Comparison of ENCODE assay signal across 14 cellular contexts in the genomic region with DNA sequence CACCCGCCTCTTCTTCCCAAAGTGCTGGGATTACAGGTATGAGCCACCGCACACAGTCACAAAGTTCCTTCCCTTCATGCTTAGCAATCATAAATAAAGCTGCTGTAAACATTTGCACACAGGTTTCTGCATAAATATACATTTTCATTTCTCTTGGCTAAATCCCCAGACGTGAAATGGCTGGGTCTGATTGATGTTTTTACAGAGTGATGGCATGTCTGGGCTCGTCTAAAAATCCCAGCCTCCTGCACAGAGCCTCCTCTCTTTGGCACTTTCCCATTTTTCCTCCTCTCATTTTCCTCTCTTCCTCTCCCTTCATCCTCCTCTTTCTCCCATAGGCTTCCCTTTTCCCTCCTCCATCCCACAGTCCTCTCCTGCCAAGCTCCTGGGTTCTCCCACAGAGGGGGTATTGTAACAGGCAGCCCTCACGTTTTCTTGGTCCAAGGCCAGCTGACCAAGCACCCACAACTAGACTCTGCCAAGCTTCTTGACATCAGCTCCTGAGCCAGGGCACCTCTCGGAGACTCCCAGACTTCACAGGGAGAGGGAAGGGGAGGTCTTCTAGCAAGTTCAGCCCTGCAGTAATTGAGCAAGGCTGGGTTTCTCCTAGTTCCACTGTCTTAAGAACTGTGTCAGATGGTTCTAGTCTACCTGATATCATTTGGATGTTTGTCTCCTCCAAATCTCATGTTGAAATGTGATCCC. TPM values are rescaled to one million over a fixed set of nuclear protein-coding genes. Genes with fewer than 3 reads are reported as not detected.
A peak's percentile ranks its signal among the peaks of the same experiment; 100 is the strongest.
DNase-seq lines count a peak whose midpoint lies in the region; ATAC-seq, FAIRE-seq and TF ChIP-seq lines count a peak whose summit lies in the region.
"Had no signal": no experiment of that assay in that cellular context is flagged by ENCODE, and none has a peak within 500 bp of the region (broad histone marks: within the 10 kb centered on the region; RNA-seq: fewer than 3 reads in every experiment).

No MANE protein-coding gene starts in this region.

- H2AFZ ChIP-seq in OCI-LY3 (ENCODE audit: low read depth, low read length), result no peak overlapping the region

- H3K4me1 Mint-ChIP-seq in T-helper 17 cell, result peaks cover 14% of the 10 kb centered on the region

- peak overlapping the region; percentile 88; the same call in 1 of the 2 replicates for H3K27ac ChIP-seq in OCI-LY3 (ENCODE audit: low read length)
- peak overlapping the region in 1 of 2 donors; percentile 10 for H3K27ac ChIP-seq in prostate gland

- no peak overlapping the region for H3K4me2 ChIP-seq in OCI-LY3 (ENCODE audit: low read length)

- H3K4me3 ChIP-seq in OCI-LY3 (ENCODE audit: low read length) (no peak overlapping the region), prostate gland (no peak overlapping the region)

- 44% methylated on average over 6 of the region's 6 CpGs for WGBS in prostate gland

- 0 out of 2 replicates have a peak, but pooled peaks cover 3% of the 10 kb centered on the region for H3K27me3 ChIP-seq in OCI-LY3 (ENCODE audit: low read depth, low read length)
- H3K27me3 ChIP-seq in prostate gland (replicated peaks; ENCODE audit: insufficient read depth), result no peaks in the 10 kb centered on the region

- FAIRE-seq in GM12891 (lab: Jason Lieb, UNC), result no peak

- no peaks in the 10 kb centered on the region for H3K79me2 ChIP-seq in OCI-LY3 (ENCODE audit: low read length)

- DNase-seq in HPDE6-E6E7 (ENCODE audit: extremely low spot score) (peak; percentile 25), prostate gland (ENCODE audit: low spot score) (peak; percentile 47), T-helper 1 cell (no peak), GM12891 (ENCODE audit: insufficient read length, low spot score) (no peak), T-helper 17 cell (no peak)
- DNase-seq: Calu3; CD4-positive, CD25-positive, alpha-beta regulatory T cell; NCI-H187 treated with DMSO at 0.1 percent for 48 hours; NCI-H524; PC-3 had no signal

- H3K9ac ChIP-seq in OCI-LY3 (ENCODE audit: low read length), result no peak overlapping the region

- no peak overlapping the region for H3K27ac Mint-ChIP-seq in T-helper 17 cell
- H3K27ac Mint-ChIP-seq: CD4-positive, CD25-positive, alpha-beta regulatory T cell had no signal

- no peak overlapping the region for H3K4me3 Mint-ChIP-seq in T-helper 17 cell
- H3K4me3 Mint-ChIP-seq: CD4-positive, CD25-positive, alpha-beta regulatory T cell had no signal

- H3K27me3 Mint-ChIP-seq in T-helper 17 cell, result peaks cover 17% of the 10 kb centered on the region

- intact Hi-C loops in prostate gland (cut with DNase I), result no loop called here

- TF ChIP-seq CTCF in OCI-LY3 (IDR thresholded peaks at IDR 0.05; ENCODE audit: low read depth, low read length) (no peak), prostate gland (IDR thresholded peaks at IDR 0.05) (no peak)

- ATAC-seq in esophagus mucosa, result peak; percentile 50
- no peak for ATAC-seq in HG03196 (IDR thresholded peaks at IDR 0.05; ENCODE audit: unreplicated experiment)
- ATAC-seq in T-helper 17 cell, result no peak
- ATAC-seq: PC-3 had no signal

- H4K20me1 ChIP-seq in OCI-LY3 (ENCODE audit: insufficient read depth, low read length), result no peaks in the 10 kb centered on the region

- H3K4me1 ChIP-seq in OCI-LY3 (ENCODE audit: low read length) (peaks cover 49% of the 10 kb centered on the region), prostate gland (replicated peaks) (no peaks in the 10 kb centered on the region)

- peaks cover 3% of the 10 kb centered on the region for H3K36me3 ChIP-seq in OCI-LY3 (replicated peaks; ENCODE audit: low read depth, low read length)
- no peaks in the 10 kb centered on the region for H3K36me3 ChIP-seq in prostate gland

- TF ChIP-seq POLR2A in prostate gland (IDR thresholded peaks at IDR 0.05) (no peak), GM12891 (IDR thresholded peaks at IDR 0.05; ENCODE audit: low read depth, low read length) (no peak)

- peaks cover 9% of the 10 kb centered on the region for H3K36me3 Mint-ChIP-seq in T-helper 17 cell (ENCODE audit: low read depth)
- H3K36me3 Mint-ChIP-seq: CD4-positive, CD25-positive, alpha-beta regulatory T cell had no signal

- H3K9me3 ChIP-seq in OCI-LY3 (ENCODE audit: insufficient read depth, low read length), result 0 out of 2 replicates have a peak, but pooled peaks cover 9% of the 10 kb centered on the region
- H3K9me3 ChIP-seq in prostate gland, result no peaks in the 10 kb centered on the region
- H3K9me3 ChIP-seq in T-helper 17 cell (ENCODE audit: control insufficient read depth, low read length, poor library complexity, severe bottlenecking), result no peaks in the 10 kb centered on the region

TF ChIP-seq in GM12891, 5 proteins besides CTCF, POLR2A, EP300 and RAD21:
- no peak for TF ChIP-seq PAX5 (IDR thresholded peaks at IDR 0.05; ENCODE audit: insufficient read depth, low read length, severe bottlenecking)

RNA-seq across cellular contexts. Expression of a gene that starts 10.5 kb away (rescaled TPM):
- total RNA-seq in esophagus mucosa (18.1 TPM), prostate gland (under 1 TPM; 0.17 to 0.18 TPM), T-helper 17 cell (not detected)
- polyA plus RNA-seq in GM12891 (2012; ENCODE audit: low read depth, missing spikeins), result 0.04 TPM
- total RNA-seq: CD4-positive, CD25-positive, alpha-beta regulatory T cell; H7; PC-3 had no signal
- polyA plus RNA-seq: CD4-positive, CD25-positive, alpha-beta regulatory T cell had no signal

RNA-seq across cellular contexts. Expression of a gene that starts 59.0 kb away (rescaled TPM):
- total RNA-seq in esophagus mucosa (32.0 TPM), prostate gland (10 to 100 TPM; 18.4 to 22.6 TPM), T-helper 17 cell (10 to 100 TPM; 57.6 to 79.9 TPM)
- polyA plus RNA-seq in GM12891 (2012; ENCODE audit: low read depth, missing spikeins), result 24.4 TPM

Comparison
In these comparisons a context has a peak if more than half of its experiments do, and no peak if none do; other contexts are left out.
1. DNase-seq: peak in HPDE6-E6E7 (single experiment) and prostate gland (single experiment); none in T-helper 1 cell (0 of 5), GM12891 (single experiment) and T-helper 17 cell (0 of 3).
2. RNA of a gene that starts 10.5 kb away (total RNA-seq): 18.1 TPM in esophagus mucosa (single experiment); 0.17 to 0.18 TPM in prostate gland and not detected in T-helper 17 cell; every median in the first group is over 10 times any median in the second.